Comparison of ENCODE assay signal across 14 cellular contexts in the genomic region with DNA sequence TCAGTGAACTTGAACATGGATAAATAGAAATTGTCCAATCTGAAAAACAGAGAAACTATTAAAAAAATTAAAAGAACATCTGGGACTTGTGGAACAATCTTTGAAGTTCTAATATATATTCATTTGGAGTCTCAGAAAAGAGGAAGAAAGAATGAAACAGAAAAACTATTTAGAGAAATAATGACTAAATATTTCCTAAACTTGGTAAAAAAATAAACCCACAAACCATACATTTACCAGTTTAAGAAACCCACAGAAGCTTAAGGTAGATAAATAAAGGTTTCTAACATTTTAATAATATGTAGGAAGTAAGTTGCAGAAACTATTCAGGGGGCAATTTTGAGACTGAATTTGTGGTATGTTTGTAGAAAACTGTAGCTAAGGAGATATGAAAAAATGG.
DNase-seq lines count a peak whose midpoint lies in the region; ATAC-seq lines count a peak whose summit lies in the region.
"Had no signal": no experiment of that assay in that cellular context is flagged by ENCODE, and none has a peak within 500 bp of the region (broad histone marks: within the 10 kb centered on the region; RNA-seq: fewer than 3 reads in every experiment).

No MANE protein-coding gene starts in this region.

- peaks cover 0 to 2% of the 10 kb centered on the region in 2 donors for H3K9me3 Mint-ChIP-seq in stimulated activated naive B cell treated with anti-CD40 and anti-IgM and Interleukin-4, amounts not matched to agents 10 μg/mL and 1 μg/mL and 100 μg/mL, for 72 hours

- peaks cover 4 to 18% of the 10 kb centered on the region in 2 donors for H3K36me3 Mint-ChIP-seq in stimulated activated naive B cell treated with anti-CD40 and anti-IgM and Interleukin-4, amounts not matched to agents 10 μg/mL and 1 μg/mL and 100 μg/mL, for 72 hours
- H3K36me3 Mint-ChIP-seq: neural progenitor cell had no signal

- H3K27me3 Mint-ChIP-seq in stimulated activated naive B cell treated with anti-CD40 and anti-IgM and Interleukin-4, amounts not matched to agents 10 μg/mL and 1 μg/mL and 100 μg/mL, for 72 hours, result no peaks in the 10 kb centered on the region

- peak overlapping the region; percentile 44 to 49 for H3K4me3 Mint-ChIP-seq in stimulated activated naive B cell treated with anti-CD40 and anti-IgM and Interleukin-4, amounts not matched to agents 10 μg/mL and 1 μg/mL and 100 μg/mL, for 72 hours
- H3K4me3 Mint-ChIP-seq: activated T-cell treated with anti-CD3 and anti-CD28 coated beads, Interleukin-2, amount 50 U/mL, for 4 hours; CD8-positive, alpha-beta T cell; dendritic cell treated with granulocyte-macrophage colony-stimulating factor and Interleukin-4, amounts not matched to agents 40 ng/mL and 50 ng/mL, for 4 days; neural progenitor cell had no signal

- no peak for DNase-seq in stimulated activated naive B cell treated with anti-CD40 and anti-IgM and Interleukin-4, amounts not matched to agents 10 μg/mL and 1 μg/mL and 100 μg/mL, for 72 hours
- no peak for DNase-seq in AG08396 (ENCODE audit: low spot score)
- no peak for DNase-seq in activated naive CD4-positive, alpha-beta T cell (lab: John Stamatoyannopoulos, UW)
- DNase-seq in stimulated activated CD8-positive, alpha-beta memory T cell treated with anti-CD3 and anti-CD28 coated beads, Interleukin-4, amount 100 ng/mL, for 48 hours, result no peak
- DNase-seq: activated CD4-positive, CD25-positive, alpha-beta regulatory T cell treated with anti-CD3 and anti-CD28 coated beads, Interleukin-2, amount 50 U/mL, for 72 hours; activated T-cell treated with anti-CD3 and anti-CD28 coated beads, Interleukin-2, amount 50 U/mL, for 4 hours; CD8-positive, alpha-beta T cell; KG1; NCI-H2029 treated with DMSO at 0.1 percent for 48 hours had no signal

- peaks cover 20 to 44% of the 10 kb centered on the region in 2 donors for H3K4me1 Mint-ChIP-seq in stimulated activated naive B cell treated with anti-CD40 and anti-IgM and Interleukin-4, amounts not matched to agents 10 μg/mL and 1 μg/mL and 100 μg/mL, for 72 hours

- peak; percentile 45 for ATAC-seq in GM19023 (IDR thresholded peaks at IDR 0.05; ENCODE audit: unreplicated experiment)
- peak; percentile 63 for ATAC-seq in HG02571 (IDR thresholded peaks at IDR 0.05; ENCODE audit: unreplicated experiment)
- peak; percentile 64 for ATAC-seq in HG03354 (IDR thresholded peaks at IDR 0.05; ENCODE audit: poor library complexity, severe bottlenecking, unreplicated experiment)
- peak; percentile 51 to 58 for ATAC-seq in stimulated activated naive B cell treated with anti-CD40 and anti-IgM and Interleukin-4, amounts not matched to agents 10 μg/mL and 1 μg/mL and 100 μg/mL, for 72 hours (replicated peaks)
- ATAC-seq: activated T-cell treated with anti-CD3 and anti-CD28 coated beads, Interleukin-2, amount 50 U/mL, for 4 hours; CD8-positive, alpha-beta T cell had no signal

- H3K27ac Mint-ChIP-seq in stimulated activated naive B cell treated with anti-CD40 and anti-IgM and Interleukin-4, amounts not matched to agents 10 μg/mL and 1 μg/mL and 100 μg/mL, for 72 hours, result peak overlapping the region; percentile 56
- H3K27ac Mint-ChIP-seq: CD8-positive, alpha-beta T cell; dendritic cell treated with granulocyte-macrophage colony-stimulating factor and Interleukin-4, amounts not matched to agents 40 ng/mL and 50 ng/mL, for 4 days; neural progenitor cell had no signal
